1 cellular context compared by ENCODE assay signal in genomic region chr15:89680282-89680873, GRCh38.
TF ChIP-seq lines count a peak whose summit lies in the region.

No MANE protein-coding gene starts in this region.

TF ChIP-seq in HepG2, 621 proteins besides CTCF, POLR2A, EP300 and RAD21 (continued from another document and continues in another):
- TF ChIP-seq ZKSCAN8 (CRISPR knock-in tag; IDR thresholded peaks at IDR 0.05; ENCODE audit: borderline replicate concordance) (no peak), ZBTB14 (CRISPR knock-in tag; IDR thresholded peaks at IDR 0.05) (no peak), ZNF616 (CRISPR knock-in tag; IDR thresholded peaks at IDR 0.05; ENCODE audit: low read depth) (no peak), SIX1 (CRISPR knock-in tag; IDR thresholded peaks at IDR 0.05; ENCODE audit: borderline replicate concordance) (0 out of 2 replicates have a peak, but pooled peaks have one; percentile 44), ZFP1 (CRISPR knock-in tag; IDR thresholded peaks at IDR 0.05) (peak; percentile 100), ZFY (CRISPR knock-in tag; IDR thresholded peaks at IDR 0.05) (peak; percentile 38; the same call in 1 of the 2 replicates), FUBP1 (CRISPR knock-in tag; IDR thresholded peaks at IDR 0.05; ENCODE audit: borderline replicate concordance) (no peak), ZNF432 (CRISPR knock-in tag; IDR thresholded peaks at IDR 0.05; ENCODE audit: borderline replicate concordance) (no peak), THAP11 (CRISPR knock-in tag; IDR thresholded peaks at IDR 0.05) (0 out of 2 replicates have a peak, but pooled peaks have one; percentile 28), ZNF839 (CRISPR knock-in tag; IDR thresholded peaks at IDR 0.05; ENCODE audit: borderline replicate concordance) (no peak), NAIF1 (CRISPR knock-in tag; IDR thresholded peaks at IDR 0.05; ENCODE audit: borderline replicate concordance) (no peak), ZNF280D (CRISPR knock-in tag; IDR thresholded peaks at IDR 0.05) (0 out of 2 replicates have a peak, but pooled peaks have one; percentile 62), ZNF235 (CRISPR knock-in tag; IDR thresholded peaks at IDR 0.05; ENCODE audit: borderline replicate concordance) (no peak), ZFP62 (CRISPR knock-in tag; IDR thresholded peaks at IDR 0.05) (no peak), BCL6 (CRISPR knock-in tag; IDR thresholded peaks at IDR 0.05) (peak; percentile 52; the same call in 1 of the 2 replicates), ATF1 (CRISPR knock-in tag; IDR thresholded peaks at IDR 0.05) (peak; percentile 77), ZBTB42 (CRISPR knock-in tag; IDR thresholded peaks at IDR 0.05) (no peak), ONECUT2 (CRISPR knock-in tag; IDR thresholded peaks at IDR 0.05) (peak; percentile 82), HNRNPH1 (optimal IDR thresholded peaks at IDR 0.05; ENCODE audit: low read depth, low read length) (no peak), ZEB1 (IDR thresholded peaks at IDR 0.05; ENCODE audit: insufficient replicate concordance, low read depth) (no peak), ASH2L (IDR thresholded peaks at IDR 0.05; ENCODE audit: insufficient read length, low read depth, low read length) (peak; percentile 61), ZNF207 (IDR thresholded peaks at IDR 0.05; ENCODE audit: borderline replicate concordance) (no peak), HOXA3 (CRISPR knock-in tag; IDR thresholded peaks at IDR 0.05) (peak; percentile 65), GABPA (IDR thresholded peaks at IDR 0.05; ENCODE audit: low read depth, low read length) (no peak), GABPA (CRISPR knock-in tag; IDR thresholded peaks at IDR 0.05; ENCODE audit: low read depth) (peak; percentile 55), SIX4 (CRISPR knock-in tag; IDR thresholded peaks at IDR 0.05) (0 out of 2 replicates have a peak, but pooled peaks have one; percentile 47), SNAPC4 (CRISPR knock-in tag; IDR thresholded peaks at IDR 0.05) (no peak), MYNN (CRISPR knock-in tag; IDR thresholded peaks at IDR 0.05; ENCODE audit: low read depth) (no peak), MYC (CRISPR knock-in tag; IDR thresholded peaks at IDR 0.05; ENCODE audit: borderline replicate concordance) (no peak), ARHGAP35 (CRISPR knock-in tag; IDR thresholded peaks at IDR 0.05; ENCODE audit: borderline replicate concordance) (no peak), IKZF1 (IDR thresholded peaks at IDR 0.05) (no peak), ZSCAN31 (CRISPR knock-in tag; IDR thresholded peaks at IDR 0.05; ENCODE audit: low read depth) (no peak), ZNF382 (CRISPR knock-in tag; IDR thresholded peaks at IDR 0.05; ENCODE audit: borderline replicate concordance) (no peak), RARG (CRISPR knock-in tag; IDR thresholded peaks at IDR 0.05; ENCODE audit: low read depth) (no peak), IRF1 (CRISPR knock-in tag; IDR thresholded peaks at IDR 0.05; ENCODE audit: low read depth) (no peak), ZNF773 (CRISPR knock-in tag; IDR thresholded peaks at IDR 0.05; ENCODE audit: borderline replicate concordance) (no peak), ETV5 (CRISPR knock-in tag; IDR thresholded peaks at IDR 0.05; ENCODE audit: borderline replicate concordance) (no peak; the same call in 1 of the 2 replicates)
- TF ChIP-seq, protein P1, sequence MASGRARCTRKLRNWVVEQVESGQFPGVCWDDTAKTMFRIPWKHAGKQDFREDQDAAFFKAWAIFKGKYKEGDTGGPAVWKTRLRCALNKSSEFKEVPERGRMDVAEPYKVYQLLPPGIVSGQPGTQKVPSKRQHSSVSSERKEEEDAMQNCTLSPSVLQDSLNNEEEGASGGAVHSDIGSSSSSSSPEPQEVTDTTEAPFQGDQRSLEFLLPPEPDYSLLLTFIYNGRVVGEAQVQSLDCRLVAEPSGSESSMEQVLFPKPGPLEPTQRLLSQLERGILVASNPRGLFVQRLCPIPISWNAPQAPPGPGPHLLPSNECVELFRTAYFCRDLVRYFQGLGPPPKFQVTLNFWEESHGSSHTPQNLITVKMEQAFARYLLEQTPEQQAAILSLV (CRISPR knock-in tag; IDR thresholded peaks at IDR 0.05; ENCODE audit: borderline replicate concordance), result no peak
- TF ChIP-seq, protein P2, sequence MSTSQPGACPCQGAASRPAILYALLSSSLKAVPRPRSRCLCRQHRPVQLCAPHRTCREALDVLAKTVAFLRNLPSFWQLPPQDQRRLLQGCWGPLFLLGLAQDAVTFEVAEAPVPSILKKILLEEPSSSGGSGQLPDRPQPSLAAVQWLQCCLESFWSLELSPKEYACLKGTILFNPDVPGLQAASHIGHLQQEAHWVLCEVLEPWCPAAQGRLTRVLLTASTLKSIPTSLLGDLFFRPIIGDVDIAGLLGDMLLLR (CRISPR knock-in tag; IDR thresholded peaks at IDR 0.05), result no peak
- TF ChIP-seq, protein P3, sequence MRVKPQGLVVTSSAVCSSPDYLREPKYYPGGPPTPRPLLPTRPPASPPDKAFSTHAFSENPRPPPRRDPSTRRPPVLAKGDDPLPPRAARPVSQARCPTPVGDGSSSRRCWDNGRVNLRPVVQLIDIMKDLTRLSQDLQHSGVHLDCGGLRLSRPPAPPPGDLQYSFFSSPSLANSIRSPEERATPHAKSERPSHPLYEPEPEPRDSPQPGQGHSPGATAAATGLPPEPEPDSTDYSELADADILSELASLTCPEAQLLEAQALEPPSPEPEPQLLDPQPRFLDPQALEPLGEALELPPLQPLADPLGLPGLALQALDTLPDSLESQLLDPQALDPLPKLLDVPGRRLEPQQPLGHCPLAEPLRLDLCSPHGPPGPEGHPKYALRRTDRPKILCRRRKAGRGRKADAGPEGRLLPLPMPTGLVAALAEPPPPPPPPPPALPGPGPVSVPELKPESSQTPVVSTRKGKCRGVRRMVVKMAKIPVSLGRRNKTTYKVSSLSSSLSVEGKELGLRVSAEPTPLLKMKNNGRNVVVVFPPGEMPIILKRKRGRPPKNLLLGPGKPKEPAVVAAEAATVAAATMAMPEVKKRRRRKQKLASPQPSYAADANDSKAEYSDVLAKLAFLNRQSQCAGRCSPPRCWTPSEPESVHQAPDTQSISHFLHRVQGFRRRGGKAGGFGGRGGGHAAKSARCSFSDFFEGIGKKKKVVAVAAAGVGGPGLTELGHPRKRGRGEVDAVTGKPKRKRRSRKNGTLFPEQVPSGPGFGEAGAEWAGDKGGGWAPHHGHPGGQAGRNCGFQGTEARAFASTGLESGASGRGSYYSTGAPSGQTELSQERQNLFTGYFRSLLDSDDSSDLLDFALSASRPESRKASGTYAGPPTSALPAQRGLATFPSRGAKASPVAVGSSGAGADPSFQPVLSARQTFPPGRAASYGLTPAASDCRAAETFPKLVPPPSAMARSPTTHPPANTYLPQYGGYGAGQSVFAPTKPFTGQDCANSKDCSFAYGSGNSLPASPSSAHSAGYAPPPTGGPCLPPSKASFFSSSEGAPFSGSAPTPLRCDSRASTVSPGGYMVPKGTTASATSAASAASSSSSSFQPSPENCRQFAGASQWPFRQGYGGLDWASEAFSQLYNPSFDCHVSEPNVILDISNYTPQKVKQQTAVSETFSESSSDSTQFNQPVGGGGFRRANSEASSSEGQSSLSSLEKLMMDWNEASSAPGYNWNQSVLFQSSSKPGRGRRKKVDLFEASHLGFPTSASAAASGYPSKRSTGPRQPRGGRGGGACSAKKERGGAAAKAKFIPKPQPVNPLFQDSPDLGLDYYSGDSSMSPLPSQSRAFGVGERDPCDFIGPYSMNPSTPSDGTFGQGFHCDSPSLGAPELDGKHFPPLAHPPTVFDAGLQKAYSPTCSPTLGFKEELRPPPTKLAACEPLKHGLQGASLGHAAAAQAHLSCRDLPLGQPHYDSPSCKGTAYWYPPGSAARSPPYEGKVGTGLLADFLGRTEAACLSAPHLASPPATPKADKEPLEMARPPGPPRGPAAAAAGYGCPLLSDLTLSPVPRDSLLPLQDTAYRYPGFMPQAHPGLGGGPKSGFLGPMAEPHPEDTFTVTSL (CRISPR knock-in tag; IDR thresholded peaks at IDR 0.05; ENCODE audit: borderline replicate concordance), result 0 out of 2 replicates have a peak, but pooled peaks have one; percentile 8
- TF ChIP-seq, protein P4, sequence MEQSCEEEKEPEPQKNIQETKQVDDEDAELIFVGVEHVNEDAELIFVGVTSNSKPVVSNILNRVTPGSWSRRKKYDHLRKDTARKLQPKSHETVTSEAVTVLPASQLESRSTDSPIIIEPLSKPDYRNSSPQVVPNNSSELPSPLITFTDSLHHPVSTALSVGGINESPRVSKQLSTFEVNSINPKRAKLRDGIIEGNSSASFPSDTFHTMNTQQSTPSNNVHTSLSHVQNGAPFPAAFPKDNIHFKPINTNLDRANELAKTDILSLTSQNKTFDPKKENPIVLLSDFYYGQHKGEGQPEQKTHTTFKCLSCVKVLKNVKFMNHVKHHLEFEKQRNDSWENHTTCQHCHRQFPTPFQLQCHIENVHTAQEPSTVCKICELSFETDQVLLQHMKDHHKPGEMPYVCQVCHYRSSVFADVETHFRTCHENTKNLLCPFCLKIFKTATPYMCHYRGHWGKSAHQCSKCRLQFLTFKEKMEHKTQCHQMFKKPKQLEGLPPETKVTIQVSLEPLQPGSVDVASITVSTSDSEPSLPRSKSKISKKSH (CRISPR knock-in tag; IDR thresholded peaks at IDR 0.05; ENCODE audit: borderline replicate concordance), result no peak
